ENCODE assay signal across 8 cellular contexts in genomic region chr7:150406565-150407421, GRCh38. TPM values are rescaled to one million over a fixed set of nuclear protein-coding genes. Genes with fewer than 3 reads are reported as not detected.
DNase-seq lines count a peak whose midpoint lies in the region; ATAC-seq and TF ChIP-seq lines count a peak whose summit lies in the region.

No MANE protein-coding gene starts in this region.

- H3K36me3 Mint-ChIP-seq in CD14-positive monocyte (peaks cover 0 to 15% of the 10 kb centered on the region in 2 donors), glutamatergic neuron (ENCODE audit: unreplicated experiment) (peaks cover 3% of the 10 kb centered on the region)

- DNase-seq in CD14-positive monocyte (ENCODE audit: low spot score) (no peak), GM19240 (ENCODE audit: insufficient read length, low spot score) (peak; percentile 58), glutamatergic neuron (no peak), DMS153 treated with DMSO at 0.1 percent for 48 hours (lab: John Stamatoyannopoulos, UW; ENCODE audit: unreplicated experiment) (no peak), pons (ENCODE audit: low spot score) (no peak)
- peak; percentile 36 for DNase-seq in activated CD4-positive, CD25-positive, alpha-beta regulatory T cell treated with anti-CD3 and anti-CD28 coated beads, Interleukin-2, amount 50 U/mL, for 72 hours

- H3K4me1 Mint-ChIP-seq in CD14-positive monocyte (peaks cover 30% of the 10 kb centered on the region), glutamatergic neuron (ENCODE audit: low read depth, unreplicated experiment) (peaks cover 52% of the 10 kb centered on the region)

- H3K27me3 Mint-ChIP-seq in CD14-positive monocyte (ENCODE audit: low read depth in 3 of 3) (peaks cover 0 to 5% (median 4%) of the 10 kb centered on the region in 3 donors), glutamatergic neuron (ENCODE audit: unreplicated experiment) (peaks cover 12% of the 10 kb centered on the region)

- peaks cover 11 to 20% (median 16%) of the 10 kb centered on the region in 3 donors for H3K4me1 ChIP-seq in skeletal muscle tissue (ENCODE audit: control insufficient read depth in 3 of 3, insufficient read depth in 3 of 3, low read length in 3 of 3)

- H3K9me3 Mint-ChIP-seq in CD14-positive monocyte (peaks cover 0 to 1% (median 0%) of the 10 kb centered on the region in 7 donors), glutamatergic neuron (ENCODE audit: unreplicated experiment) (peaks cover 18% of the 10 kb centered on the region)

- peak overlapping the region; percentile 54 for H3K27ac ChIP-seq in skeletal muscle tissue (ENCODE audit: low read depth, low read length)

- ATAC-seq in HG03280 (IDR thresholded peaks at IDR 0.05; ENCODE audit: unreplicated experiment), result peak; percentile 54

- no peaks in the 10 kb centered on the region for H3K9me3 ChIP-seq in skeletal muscle tissue (ENCODE audit: control insufficient read depth in 3 of 3, low read length in 3 of 3)

- H3K4me3 Mint-ChIP-seq in CD14-positive monocyte (peak overlapping the region; percentile 47 to 59), glutamatergic neuron (ENCODE audit: unreplicated experiment) (peak overlapping the region; percentile 93)

- H3K27ac Mint-ChIP-seq in CD14-positive monocyte (peak overlapping the region in 4 of 7 donors; percentile 37 to 92 (median 65)), glutamatergic neuron (ENCODE audit: unreplicated experiment) (peak overlapping the region; percentile 82)

- H3K9ac ChIP-seq in skeletal muscle tissue (ENCODE audit: low read depth in 1 of 3, low read length in 3 of 3), result peak overlapping the region in 2 of 3 donors; percentile 14 to 33

- intact Hi-C loops in CD14-positive monocyte (cut with micrococcal nuclease), result no loop called here

- H3K36me3 ChIP-seq in skeletal muscle tissue (ENCODE audit: control insufficient read depth in 3 of 3, insufficient read depth in 3 of 3, low read length in 3 of 3), result peaks cover 0 to 5% (median 0%) of the 10 kb centered on the region in 3 donors

- H3K4me3 ChIP-seq in skeletal muscle tissue (ENCODE audit: low read length in 3 of 3), result peak overlapping the region; percentile 76 to 78 (median 77)

- no peaks in the 10 kb centered on the region for H3K27me3 ChIP-seq in skeletal muscle tissue (ENCODE audit: control insufficient read depth in 3 of 3, insufficient read depth in 3 of 3, low read length in 3 of 3)

- TF ChIP-seq CTCF in CD14-positive monocyte (IDR thresholded peaks at IDR 0.05), result no peak
- no peak for TF ChIP-seq CTCF in glutamatergic neuron (IDR thresholded peaks at IDR 0.05; ENCODE audit: partially characterized antibody, unreplicated experiment)

RNA-seq across cellular contexts. Expression of gene ZNF775, which starts 27.7 kb away (rescaled TPM):
- polyA plus RNA-seq in CD14-positive monocyte, result 1 to 10 TPM; 1.3 to 2.7 TPM
- total RNA-seq in glutamatergic neuron (ENCODE audit: unreplicated experiment), result 20.5 TPM
- 6.8 TPM for total RNA-seq in skeletal muscle tissue

RNA-seq across cellular contexts. Expression of gene REPIN1, which starts 38.2 kb away (rescaled TPM):
- polyA plus RNA-seq in CD14-positive monocyte, result 10 to 100 TPM; 32.7 to 39.0 TPM
- 146 TPM for total RNA-seq in glutamatergic neuron (ENCODE audit: unreplicated experiment)
- total RNA-seq in skeletal muscle tissue, result 31.3 TPM

RNA-seq across cellular contexts. Expression of gene GIMAP8, which starts 43.6 kb away (rescaled TPM):
- 10 to 100 TPM; 12.0 to 22.5 TPM for polyA plus RNA-seq in CD14-positive monocyte
- total RNA-seq in glutamatergic neuron (ENCODE audit: unreplicated experiment), result not detected
- 12.0 TPM for total RNA-seq in skeletal muscle tissue

Comparison
In these comparisons a context has a peak if more than half of its experiments do, and no peak if none do; other contexts are left out.
1. DNase-seq: peak in GM19240 (single experiment) and activated CD4-positive, CD25-positive, alpha-beta regulatory T cell treated with anti-CD3 and anti-CD28 coated beads, Interleukin-2, amount 50 U/mL, for 72 hours (single experiment); none in CD14-positive monocyte (single experiment), glutamatergic neuron (single experiment), DMS153 treated with DMSO at 0.1 percent for 48 hours (single experiment) and pons (single experiment).
2. RNA of gene GIMAP8, which starts 43.6 kb away (total RNA-seq): 12.0 TPM in skeletal muscle tissue (single experiment); not detected in glutamatergic neuron (single experiment); every median in the first group is over 10 times any median in the second.